ENCODE assay signal across 1 cellular context in genomic region chr2:100178085-100178788, GRCh38.
TF ChIP-seq lines count a peak whose summit lies in the region.

No MANE protein-coding gene starts in this region.

TF ChIP-seq in HepG2, 621 proteins besides CTCF, POLR2A, EP300 and RAD21 (continued from another document):
- TF ChIP-seq FOXO1 (CRISPR knock-in tag; IDR thresholded peaks at IDR 0.05) (no peak), YY1 (IDR thresholded peaks at IDR 0.05; ENCODE audit: insufficient read depth, insufficient replicate concordance, low read depth, low read length) (peak; percentile 60), ZNF142 (CRISPR knock-in tag; IDR thresholded peaks at IDR 0.05) (no peak), AFF4 (CRISPR knock-in tag; IDR thresholded peaks at IDR 0.05) (no peak), SNAPC4 (CRISPR knock-in tag; IDR thresholded peaks at IDR 0.05) (peak; percentile 52; the same call in 1 of the 2 replicates), CREB1 (IDR thresholded peaks at IDR 0.05) (no peak), CREB1 (CRISPR knock-in tag; IDR thresholded peaks at IDR 0.05) (no peak), USF2 (IDR thresholded peaks at IDR 0.05; ENCODE audit: low read depth, low read length) (no peak), USF2 (CRISPR knock-in tag; IDR thresholded peaks at IDR 0.05; ENCODE audit: borderline replicate concordance) (no peak), NFE2L2 (IDR thresholded peaks at IDR 0.05; ENCODE audit: low read length) (no peak), ZNF772 (CRISPR knock-in tag; IDR thresholded peaks at IDR 0.05) (no peak), HMGA1 (CRISPR knock-in tag; conservative IDR thresholded peaks at IDR 0.05) (no peak), ZNF670 (CRISPR knock-in tag; IDR thresholded peaks at IDR 0.05; ENCODE audit: borderline replicate concordance) (no peak), IRF1 (CRISPR knock-in tag; IDR thresholded peaks at IDR 0.05; ENCODE audit: low read depth) (no peak)
TF ChIP-seq in HepG2: peak in this region for 5.
